In the genomic region with DNA sequence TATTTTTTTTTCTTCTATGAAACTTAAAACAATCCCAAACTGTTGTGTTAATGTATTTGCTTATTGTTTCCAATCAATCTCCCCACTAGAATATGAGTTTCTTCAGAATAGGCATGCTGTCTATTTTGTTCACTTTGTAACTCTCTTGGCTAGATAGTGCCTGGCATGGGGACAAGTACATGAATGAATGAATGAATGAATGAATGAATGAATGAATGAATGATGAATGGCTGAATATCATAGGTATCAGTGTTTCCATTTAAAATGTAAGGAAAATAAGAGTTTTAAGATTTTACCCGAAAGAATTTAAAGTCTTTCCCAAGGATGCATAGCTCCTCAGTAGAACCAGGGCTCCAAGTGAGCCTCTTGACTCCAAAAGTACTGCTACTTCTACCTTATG, we compare ENCODE assay signal across 7 cellular contexts.
"Had no signal": no experiment of that assay in that cellular context is flagged by ENCODE, and none has a peak within 500 bp of the region (broad histone marks: within the 10 kb centered on the region; RNA-seq: fewer than 3 reads in every experiment).

No MANE protein-coding gene starts in this region.

- DNase-seq: GDM1, GF-D8 had no signal

- FAIRE-seq: G401.6, GM12891, GM12892, GM18507, GM19239 had no signal
